14 cellular contexts compared by ENCODE assay signal in the genomic region with DNA sequence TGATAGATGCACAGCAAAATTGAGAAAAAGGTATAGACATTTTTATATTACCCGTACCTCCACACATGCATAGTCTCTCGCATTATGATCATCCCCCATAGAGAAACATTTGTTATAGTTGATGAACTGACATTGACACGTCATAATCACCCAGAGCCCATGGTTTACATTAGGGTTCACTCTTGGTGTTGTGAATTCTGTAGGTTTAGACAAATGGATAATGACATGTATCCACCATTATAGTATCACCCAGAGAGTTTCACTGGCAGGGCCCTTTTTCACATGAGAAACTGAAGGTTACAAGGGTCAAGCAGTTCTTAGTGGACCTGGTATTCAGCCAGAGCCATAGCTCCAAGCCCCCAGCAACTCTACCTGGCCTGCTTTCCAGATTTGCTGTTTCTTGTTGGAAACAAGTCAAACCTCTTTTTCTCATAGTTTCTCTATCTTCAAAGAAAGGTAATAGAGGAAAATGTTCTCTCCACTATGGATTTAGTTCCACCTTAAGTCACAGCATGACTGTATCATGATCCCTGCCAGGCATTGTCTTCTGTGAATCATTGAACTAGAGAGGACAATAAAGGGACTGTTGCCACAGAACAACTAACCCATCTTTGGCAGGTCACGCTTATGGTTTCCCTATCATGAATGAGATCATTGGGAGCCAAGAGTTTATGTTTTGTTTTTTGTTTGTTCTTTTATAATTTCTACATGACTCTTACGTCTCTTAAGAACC.
DNase-seq lines count a peak whose midpoint lies in the region; ATAC-seq and TF ChIP-seq lines count a peak whose summit lies in the region.
"Had no signal": no experiment of that assay in that cellular context is flagged by ENCODE, and none has a peak within 500 bp of the region (broad histone marks: within the 10 kb centered on the region; RNA-seq: fewer than 3 reads in every experiment).

No MANE protein-coding gene starts in this region.

- no peaks in the 10 kb centered on the region for H3K9me3 ChIP-seq in SJCRH30 (replicated peaks)
- H3K9me3 ChIP-seq: gastroesophageal sphincter, vagina had no signal

- no peak overlapping the region for H3K4me3 Mint-ChIP-seq in neural crest cell
- H3K4me3 Mint-ChIP-seq in stimulated activated naive B cell treated with anti-CD40 and anti-IgM and Interleukin-4, amounts not matched to agents 10 μg/mL and 1 μg/mL and 100 μg/mL, for 72 hours, result no peak overlapping the region
- H3K4me3 Mint-ChIP-seq in naive thymus-derived CD8-positive, alpha-beta T cell, result no peak overlapping the region
- H3K4me3 Mint-ChIP-seq: nephron had no signal

- no peaks in the 10 kb centered on the region for H3K27me3 Mint-ChIP-seq in neural crest cell (ENCODE audit: low read depth)
- no peaks in the 10 kb centered on the region for H3K27me3 Mint-ChIP-seq in stimulated activated naive B cell treated with anti-CD40 and anti-IgM and Interleukin-4, amounts not matched to agents 10 μg/mL and 1 μg/mL and 100 μg/mL, for 72 hours
- peaks cover 0 to 3% (median 0%) of the 10 kb centered on the region in 5 donors for H3K27me3 Mint-ChIP-seq in naive thymus-derived CD8-positive, alpha-beta T cell

- no peak overlapping the region for H3K4me3 ChIP-seq in SJCRH30
- H3K4me3 ChIP-seq: gastroesophageal sphincter, vagina had no signal

- POLR2A ChIA-PET in naive thymus-derived CD8-positive, alpha-beta T cell (lab: Charles Lee), result no interaction called here

- peak overlapping the region; percentile 31 for H3K27ac Mint-ChIP-seq in neural crest cell (ENCODE audit: unreplicated experiment)
- H3K27ac Mint-ChIP-seq in stimulated activated naive B cell treated with anti-CD40 and anti-IgM and Interleukin-4, amounts not matched to agents 10 μg/mL and 1 μg/mL and 100 μg/mL, for 72 hours, result no peak overlapping the region
- H3K27ac Mint-ChIP-seq in naive thymus-derived CD8-positive, alpha-beta T cell, result no peak overlapping the region
- H3K27ac Mint-ChIP-seq: nephron had no signal

- H3K4me1 ChIP-seq in SJCRH30, result peaks cover 3% of the 10 kb centered on the region; the same call in 1 of the 2 replicates
- H3K4me1 ChIP-seq: gastroesophageal sphincter, vagina had no signal

- no peak for ATAC-seq in stimulated activated naive B cell treated with anti-CD40 and anti-IgM and Interleukin-4, amounts not matched to agents 10 μg/mL and 1 μg/mL and 100 μg/mL, for 72 hours (replicated peaks)
- ATAC-seq in naive thymus-derived CD8-positive, alpha-beta T cell, result no peak
- ATAC-seq: gastroesophageal sphincter had no signal

- no peaks in the 10 kb centered on the region for H3K27me3 ChIP-seq in SJCRH30
- H3K27me3 ChIP-seq: gastroesophageal sphincter, vagina had no signal

- H3K27ac ChIP-seq in SJCRH30, result peak overlapping the region; percentile 37
- H3K27ac ChIP-seq: gastroesophageal sphincter, HL-60, vagina had no signal

- H3K4me1 Mint-ChIP-seq in neural crest cell, result peaks cover 25% of the 10 kb centered on the region
- peaks cover 0 to 2% of the 10 kb centered on the region in 2 donors for H3K4me1 Mint-ChIP-seq in stimulated activated naive B cell treated with anti-CD40 and anti-IgM and Interleukin-4, amounts not matched to agents 10 μg/mL and 1 μg/mL and 100 μg/mL, for 72 hours
- no peaks in the 10 kb centered on the region for H3K4me1 Mint-ChIP-seq in naive thymus-derived CD8-positive, alpha-beta T cell

- TF ChIP-seq CTCF in neural crest cell (conservative IDR thresholded peaks at IDR 0.05), result no peak

- no peaks in the 10 kb centered on the region for H3K36me3 Mint-ChIP-seq in neural crest cell (ENCODE audit: low read depth)
- H3K36me3 Mint-ChIP-seq in stimulated activated naive B cell treated with anti-CD40 and anti-IgM and Interleukin-4, amounts not matched to agents 10 μg/mL and 1 μg/mL and 100 μg/mL, for 72 hours, result no peaks in the 10 kb centered on the region
- H3K36me3 Mint-ChIP-seq in naive thymus-derived CD8-positive, alpha-beta T cell, result no peaks in the 10 kb centered on the region

- H3K9me3 Mint-ChIP-seq in neural crest cell, result peaks cover 2% of the 10 kb centered on the region
- H3K9me3 Mint-ChIP-seq in stimulated activated naive B cell treated with anti-CD40 and anti-IgM and Interleukin-4, amounts not matched to agents 10 μg/mL and 1 μg/mL and 100 μg/mL, for 72 hours, result no peaks in the 10 kb centered on the region
- peaks cover 0 to 3% (median 0%) of the 10 kb centered on the region in 9 donors for H3K9me3 Mint-ChIP-seq in naive thymus-derived CD8-positive, alpha-beta T cell
- H3K9me3 Mint-ChIP-seq: nephron had no signal

- peaks cover 97% of the 10 kb centered on the region for H3K36me3 ChIP-seq in SJCRH30
- H3K36me3 ChIP-seq: gastroesophageal sphincter, vagina had no signal

- peak; percentile 92 for DNase-seq in ELR (ENCODE audit: low read depth)
- peak in 1 of 2 experiments; percentile 40 for DNase-seq in SJCRH30
- peak; percentile 49 for DNase-seq in fibroblast of gingiva (ENCODE audit: low read depth)
- DNase-seq in neural crest cell (ENCODE audit: low read depth, low spot score), result no peak
- DNase-seq in stimulated activated naive B cell treated with anti-CD40 and anti-IgM and Interleukin-4, amounts not matched to agents 10 μg/mL and 1 μg/mL and 100 μg/mL, for 72 hours, result no peak
- no peak for DNase-seq in NCI-H1105 treated with DMSO at 0.1 percent for 48 hours (lab: John Stamatoyannopoulos, UW)
- no peak for DNase-seq in stimulated activated CD4-positive, alpha-beta T cell treated with anti-CD3 and anti-CD28 coated beads, Interleukin-15, amount 100 ng/mL, for 24 hours
- no peak for DNase-seq in naive thymus-derived CD8-positive, alpha-beta T cell
- DNase-seq: activated CD4-positive, alpha-beta T cell treated with anti-CD3 and anti-CD28 coated beads for 48 hours; NCI-H2029 treated with DMSO at 0.1 percent for 48 hours had no signal

Comparison
In these comparisons a context has a peak if more than half of its experiments do, and no peak if none do; other contexts are left out.
1. DNase-seq: peak in ELR (single experiment) and fibroblast of gingiva (single experiment); none in neural crest cell (single experiment), stimulated activated naive B cell treated with anti-CD40 and anti-IgM and Interleukin-4, amounts not matched to agents 10 μg/mL and 1 μg/mL and 100 μg/mL, for 72 hours (single experiment), NCI-H1105 treated with DMSO at 0.1 percent for 48 hours (single experiment), stimulated activated CD4-positive, alpha-beta T cell treated with anti-CD3 and anti-CD28 coated beads, Interleukin-15, amount 100 ng/mL, for 24 hours (single experiment) and naive thymus-derived CD8-positive, alpha-beta T cell (0 of 10).